9 cellular contexts compared by ENCODE assay signal in the genomic region with DNA sequence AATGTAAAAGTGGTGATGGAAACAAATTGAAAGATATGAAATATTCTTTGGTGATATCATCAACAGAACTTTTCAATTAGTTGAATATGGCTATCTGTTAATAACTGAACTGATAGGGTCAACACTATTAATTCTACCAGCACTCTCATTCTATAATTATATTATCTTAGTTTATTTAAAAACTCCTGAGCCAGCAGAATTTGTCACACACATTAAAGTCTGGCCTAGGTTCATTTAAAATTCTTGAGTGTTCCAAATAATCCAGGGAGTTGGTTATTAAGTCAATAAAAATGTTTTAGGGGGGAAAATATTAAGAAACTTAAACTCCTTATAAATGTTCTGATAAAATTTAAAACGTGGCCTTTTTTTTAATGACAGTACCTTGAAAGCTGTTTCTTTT.
"Had no signal": no experiment of that assay in that cellular context is flagged by ENCODE, and none has a peak within 500 bp of the region (broad histone marks: within the 10 kb centered on the region; RNA-seq: fewer than 3 reads in every experiment).

No MANE protein-coding gene starts in this region.

- ATAC-seq: HCT116 had no signal

- H3K27ac Mint-ChIP-seq: HFFc6, IgD-negative memory B cell had no signal

- H3K36me3 ChIP-seq: HAP-1 had no signal

- H3K9ac ChIP-seq: GM23248 had no signal

- H3K4me3 ChIP-seq: GM23248, HAP-1 had no signal

- DNase-seq: GM23248, GOT3, H7, HFFc6, KG1 had no signal

- H3K9me3 ChIP-seq: HAP-1 had no signal

- H3K36me3 Mint-ChIP-seq: IgD-negative memory B cell had no signal

- H3K27ac ChIP-seq: GM23248, HL-60 had no signal

- H3K27me3 Mint-ChIP-seq: IgD-negative memory B cell had no signal

- H3K4me3 Mint-ChIP-seq: HFFc6, IgD-negative memory B cell had no signal

- H3K4me1 ChIP-seq: HAP-1 had no signal

- H2AFZ ChIP-seq: GM23248 had no signal

- H3K4me1 Mint-ChIP-seq: IgD-negative memory B cell had no signal
